ENCODE assay signal across 8 cellular contexts in genomic region chr2:7007846-7008741, GRCh38.
DNase-seq lines count a peak whose midpoint lies in the region; ATAC-seq and TF ChIP-seq lines count a peak whose summit lies in the region.

No MANE protein-coding gene starts in this region.

- ATAC-seq in GM21825 (IDR thresholded peaks at IDR 0.05; ENCODE audit: unreplicated experiment) = peak; percentile 55

- TF ChIP-seq CTCF in AG09319 (IDR thresholded peaks at IDR 0.05; ENCODE audit: low read depth, low read length) = peak; percentile 54
- peak; percentile 63 for TF ChIP-seq CTCF in SK-N-SH (IDR thresholded peaks at IDR 0.05)
- peak; percentile 56 for TF ChIP-seq CTCF in fibroblast of mammary gland (conservative IDR thresholded peaks at IDR 0.05; ENCODE audit: control insufficient read depth, insufficient read depth, low read depth, low read length)
- no peak for TF ChIP-seq CTCF in neutrophil (IDR thresholded peaks at IDR 0.05)

- TF ChIP-seq RAD21 in SK-N-SH (IDR thresholded peaks at IDR 0.05; ENCODE audit: low read length) = peak; percentile 67

- 45% methylated on average over 20 of the region's 24 CpGs for WGBS in SK-N-SH (ENCODE audit: low lambda C conversion rate)

- H3K79me2 ChIP-seq in SK-N-SH (ENCODE audit: insufficient read depth) = no peaks in the 10 kb centered on the region

- H3K4me3 ChIP-seq in SK-N-SH (ENCODE audit: low read depth in 2 of 2, low read length in 1 of 2) = no peak overlapping the region
- no peak overlapping the region for H3K4me3 ChIP-seq in fibroblast of mammary gland (ENCODE audit: control insufficient read depth, low read depth, low read length)
- peak overlapping the region in 1 of 2 experiments; percentile 36 for H3K4me3 ChIP-seq in neutrophil (ENCODE audit: low read depth in 1 of 2, low read length in 1 of 2)

- peak; percentile 61 to 95 for TF ChIP-seq EP300 in SK-N-SH (IDR thresholded peaks at IDR 0.05; ENCODE audit: borderline replicate concordance in 1 of 2, low read depth in 1 of 2, low read length in 1 of 2)

- H2AFZ ChIP-seq in SK-N-SH (ENCODE audit: low read depth) = no peak overlapping the region

- no peaks in the 10 kb centered on the region for H3K9me2 ChIP-seq in SK-N-SH

- H4K20me1 ChIP-seq in SK-N-SH (ENCODE audit: insufficient read depth) = no peaks in the 10 kb centered on the region

- peak; percentile 22 for DNase-seq in AG09319 (ENCODE audit: extremely low read depth, low read depth)
- peak; percentile 84 for DNase-seq in SK-N-SH
- peak; percentile 98 for DNase-seq in fibroblast of mammary gland (ENCODE audit: low read depth)
- DNase-seq in DMS114 treated with DMSO at 0.1 percent for 48 hours (lab: John Stamatoyannopoulos, UW; ENCODE audit: unreplicated experiment) = no peak
- no peak for DNase-seq in NCI-H2227 (lab: John Stamatoyannopoulos, UW; ENCODE audit: unreplicated experiment)
- DNase-seq in NCI-H1417 treated with DMSO at 0.1 percent for 48 hours (lab: John Stamatoyannopoulos, UW) = no peak

- H3F3A ChIP-seq in SK-N-SH (replicated peaks; ENCODE audit: insufficient read depth) = peaks cover 37% of the 10 kb centered on the region

- peak overlapping the region; percentile 12; the same call in 1 of the 2 replicates for H3K9ac ChIP-seq in SK-N-SH

- POLR2A ChIA-PET in SK-N-SH (lab: Yijun Ruan, JAX) = interaction anchor here (0.9 to 2.0 kb wide), 8 partner anchors 10 to 1673 kb away, joined by 3 to 13 read pairs (median 4); partner anchors contain the start of gene ID2

- CTCF ChIA-PET in SK-N-SH (lab: Yijun Ruan, JAX) = interaction anchor here (0.6 to 17.6 kb wide), 20 partner anchors 9 to 142 kb away, joined by 3 to 437 read pairs (median 4); partner anchors contain the start of genes CMPK2, RNF144A and RSAD2

- H3K9me3 ChIP-seq in SK-N-SH (no peaks in the 10 kb centered on the region), neutrophil (no peaks in the 10 kb centered on the region)

- H3K27ac ChIP-seq in SK-N-SH (ENCODE audit: low read depth in 2 of 2, low read length in 1 of 2) = peak overlapping the region; percentile 99
- peak overlapping the region; percentile 84 for H3K27ac ChIP-seq in neutrophil

- H3K4me1 ChIP-seq in SK-N-SH (ENCODE audit: control insufficient read depth in 1 of 2, insufficient read depth in 2 of 2, low read depth in 1 of 2, low read length in 1 of 2) = peaks cover 34 to 78% of the 10 kb centered on the region in 2 experiments
- peaks cover 68 to 73% of the 10 kb centered on the region in 2 experiments for H3K4me1 ChIP-seq in neutrophil (ENCODE audit: control insufficient read depth in 1 of 2, insufficient read depth in 1 of 2, low read depth in 1 of 2, low read length in 1 of 2)

- peaks cover 0 to 2% of the 10 kb centered on the region in 2 experiments for H3K36me3 ChIP-seq in SK-N-SH (replicated peaks in 1 of 2; ENCODE audit: control insufficient read depth in 1 of 2, insufficient read depth in 2 of 2, low read length in 1 of 2)
- no peaks in the 10 kb centered on the region for H3K36me3 ChIP-seq in neutrophil

- no peaks in the 10 kb centered on the region for H3K27me3 ChIP-seq in SK-N-SH (ENCODE audit: insufficient read depth)
- no peaks in the 10 kb centered on the region for H3K27me3 ChIP-seq in neutrophil

- H3K4me2 ChIP-seq in SK-N-SH = peak overlapping the region; percentile 41; the same call in 1 of the 2 replicates

TF ChIP-seq in SK-N-SH, 30 proteins besides CTCF, POLR2A, EP300 and RAD21 (continues in another document):
- no peak for TF ChIP-seq TAF1 (IDR thresholded peaks at IDR 0.05; ENCODE audit: borderline replicate concordance, low read depth, low read length)
- TF ChIP-seq, protein P1, sequence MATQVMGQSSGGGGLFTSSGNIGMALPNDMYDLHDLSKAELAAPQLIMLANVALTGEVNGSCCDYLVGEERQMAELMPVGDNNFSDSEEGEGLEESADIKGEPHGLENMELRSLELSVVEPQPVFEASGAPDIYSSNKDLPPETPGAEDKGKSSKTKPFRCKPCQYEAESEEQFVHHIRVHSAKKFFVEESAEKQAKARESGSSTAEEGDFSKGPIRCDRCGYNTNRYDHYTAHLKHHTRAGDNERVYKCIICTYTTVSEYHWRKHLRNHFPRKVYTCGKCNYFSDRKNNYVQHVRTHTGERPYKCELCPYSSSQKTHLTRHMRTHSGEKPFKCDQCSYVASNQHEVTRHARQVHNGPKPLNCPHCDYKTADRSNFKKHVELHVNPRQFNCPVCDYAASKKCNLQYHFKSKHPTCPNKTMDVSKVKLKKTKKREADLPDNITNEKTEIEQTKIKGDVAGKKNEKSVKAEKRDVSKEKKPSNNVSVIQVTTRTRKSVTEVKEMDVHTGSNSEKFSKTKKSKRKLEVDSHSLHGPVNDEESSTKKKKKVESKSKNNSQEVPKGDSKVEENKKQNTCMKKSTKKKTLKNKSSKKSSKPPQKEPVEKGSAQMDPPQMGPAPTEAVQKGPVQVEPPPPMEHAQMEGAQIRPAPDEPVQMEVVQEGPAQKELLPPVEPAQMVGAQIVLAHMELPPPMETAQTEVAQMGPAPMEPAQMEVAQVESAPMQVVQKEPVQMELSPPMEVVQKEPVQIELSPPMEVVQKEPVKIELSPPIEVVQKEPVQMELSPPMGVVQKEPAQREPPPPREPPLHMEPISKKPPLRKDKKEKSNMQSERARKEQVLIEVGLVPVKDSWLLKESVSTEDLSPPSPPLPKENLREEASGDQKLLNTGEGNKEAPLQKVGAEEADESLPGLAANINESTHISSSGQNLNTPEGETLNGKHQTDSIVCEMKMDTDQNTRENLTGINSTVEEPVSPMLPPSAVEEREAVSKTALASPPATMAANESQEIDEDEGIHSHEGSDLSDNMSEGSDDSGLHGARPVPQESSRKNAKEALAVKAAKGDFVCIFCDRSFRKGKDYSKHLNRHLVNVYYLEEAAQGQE (IDR thresholded peaks at IDR 0.05; ENCODE audit: low read depth, low read length) = peak; percentile 79; the same call in 1 of the 2 replicates
- TF ChIP-seq CHD2 (IDR thresholded peaks at IDR 0.05; ENCODE audit: low read length, partially characterized antibody) = peak; percentile 76
- no peak for TF ChIP-seq GABPA (IDR thresholded peaks at IDR 0.05; ENCODE audit: low read depth)
- no peak for TF ChIP-seq RFX5 (IDR thresholded peaks at IDR 0.05; ENCODE audit: low read length)
- TF ChIP-seq, protein P2, sequence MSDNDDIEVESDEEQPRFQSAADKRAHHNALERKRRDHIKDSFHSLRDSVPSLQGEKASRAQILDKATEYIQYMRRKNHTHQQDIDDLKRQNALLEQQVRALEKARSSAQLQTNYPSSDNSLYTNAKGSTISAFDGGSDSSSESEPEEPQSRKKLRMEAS (IDR thresholded peaks at IDR 0.05; ENCODE audit: low read depth) = peak; percentile 94
- TF ChIP-seq FOSL2 (IDR thresholded peaks at IDR 0.05; ENCODE audit: borderline replicate concordance, low read depth) = peak; percentile 74; the same call in 1 of the 2 replicates
- peak; percentile 68 for TF ChIP-seq RCOR1 (IDR thresholded peaks at IDR 0.05; ENCODE audit: low read length)
- no peak for TF ChIP-seq ELF1 (IDR thresholded peaks at IDR 0.05)
- TF ChIP-seq, protein P3, sequence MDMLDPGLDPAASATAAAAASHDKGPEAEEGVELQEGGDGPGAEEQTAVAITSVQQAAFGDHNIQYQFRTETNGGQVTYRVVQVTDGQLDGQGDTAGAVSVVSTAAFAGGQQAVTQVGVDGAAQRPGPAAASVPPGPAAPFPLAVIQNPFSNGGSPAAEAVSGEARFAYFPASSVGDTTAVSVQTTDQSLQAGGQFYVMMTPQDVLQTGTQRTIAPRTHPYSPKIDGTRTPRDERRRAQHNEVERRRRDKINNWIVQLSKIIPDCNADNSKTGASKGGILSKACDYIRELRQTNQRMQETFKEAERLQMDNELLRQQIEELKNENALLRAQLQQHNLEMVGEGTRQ (IDR thresholded peaks at IDR 0.05; ENCODE audit: borderline replicate concordance, low read depth, low read length) = peak; percentile 54; the same call in 1 of the 2 replicates
- TF ChIP-seq TEAD4 (IDR thresholded peaks at IDR 0.05; ENCODE audit: borderline replicate concordance, insufficient read depth) = peak; percentile 95
- no peak; the same call in 1 of the 2 replicates for TF ChIP-seq MEF2A (IDR thresholded peaks at IDR 0.05; ENCODE audit: borderline replicate concordance, low read depth)
- peak; percentile 33; the same call in 1 of the 2 replicates for TF ChIP-seq SMC3 (IDR thresholded peaks at IDR 0.05; ENCODE audit: low read depth, low read length)
- no peak for TF ChIP-seq EZH2phosphoT487 (IDR thresholded peaks at IDR 0.05; ENCODE audit: borderline replicate concordance, low read depth)
- TF ChIP-seq ZBTB33 (IDR thresholded peaks at IDR 0.05; ENCODE audit: borderline replicate concordance, low read depth) = peak; percentile 75; the same call in 1 of the 2 replicates
- peak; percentile 74; the same call in 1 of the 2 replicates for TF ChIP-seq FOXM1 (IDR thresholded peaks at IDR 0.05; ENCODE audit: low read depth)
- peak; percentile 63 for TF ChIP-seq MXI1 (IDR thresholded peaks at IDR 0.05; ENCODE audit: low read depth, low read length)
- TF ChIP-seq, protein P4, sequence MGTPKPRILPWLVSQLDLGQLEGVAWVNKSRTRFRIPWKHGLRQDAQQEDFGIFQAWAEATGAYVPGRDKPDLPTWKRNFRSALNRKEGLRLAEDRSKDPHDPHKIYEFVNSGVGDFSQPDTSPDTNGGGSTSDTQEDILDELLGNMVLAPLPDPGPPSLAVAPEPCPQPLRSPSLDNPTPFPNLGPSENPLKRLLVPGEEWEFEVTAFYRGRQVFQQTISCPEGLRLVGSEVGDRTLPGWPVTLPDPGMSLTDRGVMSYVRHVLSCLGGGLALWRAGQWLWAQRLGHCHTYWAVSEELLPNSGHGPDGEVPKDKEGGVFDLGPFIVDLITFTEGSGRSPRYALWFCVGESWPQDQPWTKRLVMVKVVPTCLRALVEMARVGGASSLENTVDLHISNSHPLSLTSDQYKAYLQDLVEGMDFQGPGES (IDR thresholded peaks at IDR 0.05; ENCODE audit: low read depth, low read length) = no peak
- TF ChIP-seq YY1 (IDR thresholded peaks at IDR 0.05; ENCODE audit: low read depth) = no peak
- peak; percentile 70 for TF ChIP-seq FOXJ3 (CRISPR knock-in tag; IDR thresholded peaks at IDR 0.05)

Comparison
In these comparisons a context has a peak if more than half of its experiments do, and no peak if none do; other contexts are left out.
1. DNase-seq: peak in AG09319 (single experiment), SK-N-SH (single experiment) and fibroblast of mammary gland (single experiment); none in DMS114 treated with DMSO at 0.1 percent for 48 hours (single experiment), NCI-H2227 (single experiment) and NCI-H1417 treated with DMSO at 0.1 percent for 48 hours (single experiment).